Comparison of ENCODE assay signal across 17 cellular contexts in genomic region chr16:72224260-72224768, GRCh38. TPM values are rescaled to one million over a fixed set of nuclear protein-coding genes. Genes with fewer than 3 reads are reported as not detected.
DNase-seq lines count a peak whose midpoint lies in the region; ATAC-seq and TF ChIP-seq lines count a peak whose summit lies in the region.
"Had no signal": no experiment of that assay in that cellular context is flagged by ENCODE, and none has a peak within 500 bp of the region (broad histone marks: within the 10 kb centered on the region; RNA-seq: fewer than 3 reads in every experiment).

No MANE protein-coding gene starts in this region.

- no peak for TF ChIP-seq POLR2A in right lobe of liver (IDR thresholded peaks at IDR 0.05)

- no peak for TF ChIP-seq CTCF in epithelial cell of esophagus (IDR thresholded peaks at IDR 0.05; ENCODE audit: insufficient read depth, low read depth, low read length, missing control alignments)
- no peak for TF ChIP-seq CTCF in right lobe of liver (IDR thresholded peaks at IDR 0.05)
- no peak for TF ChIP-seq CTCF in type B pancreatic cell (conservative IDR thresholded peaks at IDR 0.05)
- TF ChIP-seq CTCF in GM10266 (IDR thresholded peaks at IDR 0.05; ENCODE audit: control insufficient read depth, insufficient read depth, low read depth, missing control alignments) = no peak

- no peaks in the 10 kb centered on the region for H3K36me3 Mint-ChIP-seq in type B pancreatic cell
- H3K36me3 Mint-ChIP-seq: CD8-positive, alpha-beta memory T cell had no signal

- no peaks in the 10 kb centered on the region for H3K9me3 ChIP-seq in right lobe of liver
- H3K9me3 ChIP-seq: BLaER1, SK-N-SH had no signal

- H3K27ac Mint-ChIP-seq in type B pancreatic cell = peak overlapping the region; percentile 2
- H3K27ac Mint-ChIP-seq: CD8-positive, alpha-beta memory T cell had no signal

- H3K36me3 ChIP-seq in right lobe of liver = no peaks in the 10 kb centered on the region
- H3K36me3 ChIP-seq: BLaER1 had no signal

- no peak overlapping the region for H3K27ac ChIP-seq in right lobe of liver
- H3K27ac ChIP-seq: BLaER1 had no signal

- 21% methylated on average over 6 of the region's 6 CpGs for WGBS in right lobe of liver (ENCODE audit: insufficient coverage, low coverage, low lambda C conversion rate, missing lambda C conversion rate)

- no peak overlapping the region for H3K4me3 ChIP-seq in epithelial cell of esophagus (ENCODE audit: low read length)
- no peak overlapping the region for H3K4me3 ChIP-seq in right lobe of liver
- H3K4me3 ChIP-seq: BLaER1 had no signal

- no peak overlapping the region for H3K4me3 Mint-ChIP-seq in type B pancreatic cell
- H3K4me3 Mint-ChIP-seq: CD8-positive, alpha-beta memory T cell had no signal

- H3K4me1 Mint-ChIP-seq in type B pancreatic cell (ENCODE audit: unreplicated experiment) = peaks cover 10% of the 10 kb centered on the region
- H3K4me1 Mint-ChIP-seq: CD8-positive, alpha-beta memory T cell had no signal

- peak; percentile 66 to 94 (median 77) for ATAC-seq in right lobe of liver

- peaks cover 3% of the 10 kb centered on the region for H3K27me3 Mint-ChIP-seq in type B pancreatic cell
- H3K27me3 Mint-ChIP-seq: CD8-positive, alpha-beta memory T cell had no signal

- H3K4me1 ChIP-seq in right lobe of liver = peaks cover 0 to 9% (median 0%) of the 10 kb centered on the region in 4 donors
- H3K4me1 ChIP-seq: BLaER1 had no signal

- H3K9me3 Mint-ChIP-seq in type B pancreatic cell = peaks cover 7% of the 10 kb centered on the region
- H3K9me3 Mint-ChIP-seq: CD8-positive, alpha-beta memory T cell had no signal

- DNase-seq in NCI-H2171 treated with DMSO at 0.1 percent for 48 hours (lab: John Stamatoyannopoulos, UW) (peak; percentile 65), epithelial cell of esophagus (ENCODE audit: low read depth) (peak; percentile 45), right lobe of liver (no peak), type B pancreatic cell (ENCODE audit: extremely low spot score, unreplicated experiment) (no peak), GM10266 (ENCODE audit: extremely low spot score) (no peak), NK-92 (lab: John Stamatoyannopoulos, UW; ENCODE audit: unreplicated experiment) (no peak), H4 (ENCODE audit: low spot score) (no peak)
- DNase-seq: CD8-positive, alpha-beta memory T cell; DMS 273 treated with DMSO at 0.1 percent for 48 hours; H7; Karpas-422; MV-4-11; NCI-H1417 treated with DMSO at 0.1 percent for 48 hours; NCI-H2029; NCI-H69; SK-N-SH had no signal

- H3K27me3 ChIP-seq in right lobe of liver = no peaks in the 10 kb centered on the region
- H3K27me3 ChIP-seq: BLaER1 had no signal

- intact Hi-C loops in right lobe of liver (cut with DNase I) = no loop called here

RNA-seq across cellular contexts. Expression of gene PMFBP1, which starts 52.4 kb away (rescaled TPM):
- total RNA-seq in right lobe of liver (under 1 TPM in 4 of 6 experiments, not detected in 2; 0.09 to 0.53 (median 0.19) TPM), type B pancreatic cell (ENCODE audit: low replicate concordance) (2.6 and 3.8 TPM in 2 replicates)
- not detected in 2 replicates for total RNA-seq in H4 (2014; rRNA removed; shearing (Covaris generic))

Comparison
In these comparisons a context has a peak if more than half of its experiments do, and no peak if none do; other contexts are left out.
1. DNase-seq: peak in NCI-H2171 treated with DMSO at 0.1 percent for 48 hours (single experiment) and epithelial cell of esophagus (single experiment); none in right lobe of liver (0 of 3), type B pancreatic cell (single experiment), GM10266 (single experiment), NK-92 (single experiment) and H4 (single experiment).